In the genomic region with DNA sequence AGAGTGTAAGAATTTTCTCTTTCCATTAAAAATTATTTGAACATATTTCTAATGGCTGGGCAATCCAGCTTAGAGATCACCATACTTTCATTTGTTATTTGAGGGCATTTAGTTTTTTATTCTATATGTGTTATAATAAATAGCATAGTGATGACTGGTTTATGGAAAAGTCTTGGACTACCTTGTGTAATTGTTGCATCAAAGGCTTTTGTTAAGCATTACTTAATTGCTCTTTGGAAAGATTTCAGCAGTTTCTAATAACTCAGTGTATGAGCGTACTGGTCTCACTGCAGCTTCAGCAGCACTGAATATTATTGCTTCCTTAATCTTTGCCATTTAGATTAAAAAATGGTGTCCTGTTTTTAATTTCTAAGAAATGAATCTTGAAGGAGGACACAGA, we compare ENCODE assay signal across 19 cellular contexts. TPM values are rescaled to one million over a fixed set of nuclear protein-coding genes. Genes with fewer than 3 reads are reported as not detected.
A peak's percentile ranks its signal among the peaks of the same experiment; 100 is the strongest.
DNase-seq lines count a peak whose midpoint lies in the region; ATAC-seq and TF ChIP-seq lines count a peak whose summit lies in the region.
"Had no signal": no experiment of that assay in that cellular context is flagged by ENCODE, and none has a peak within 500 bp of the region (broad histone marks: within the 10 kb centered on the region; RNA-seq: fewer than 3 reads in every experiment).

No MANE protein-coding gene starts in this region.

- DNase-seq in ELR (ENCODE audit: low read depth) (peak; percentile 53), NCI-H226 (peak; percentile 31), retinal pigment epithelial cell (ENCODE audit: low read depth) (peak; percentile 7)
- DNase-seq in activated CD4-positive, alpha-beta T cell treated with anti-CD3 and anti-CD28 coated beads, Interleukin-2, amount 50 U/mL, for 48 hours: no peak
- DNase-seq: CD8-positive, alpha-beta memory T cell; MG63; NCI-H1048; NCI-H1436 treated with DMSO at 0.1 percent for 48 hours; NCI-H2029; NCI-H446; NCI-H526 treated with DMSO at 0.1 percent for 48 hours; Peyer's patch; SW 1271 had no signal

- H3K4me3 ChIP-seq in retinal pigment epithelial cell (ENCODE audit: low read length): no peak overlapping the region
- H3K4me3 ChIP-seq: A549; BLaER1 treated with 17β-estradiol and CSF1 and Interleukin-3, amounts not matched to agents 10 nM and 100 nM; MG63; Peyer's patch had no signal

- ATAC-seq in esophagus mucosa: peak; percentile 46
- no peak for ATAC-seq in HG02870 (IDR thresholded peaks at IDR 0.05; ENCODE audit: unreplicated experiment)
- ATAC-seq in HG03521 (IDR thresholded peaks at IDR 0.05; ENCODE audit: unreplicated experiment): no peak
- ATAC-seq: A549, Right ventricle myocardium inferior had no signal

- no peak for TF ChIP-seq CTCF in retinal pigment epithelial cell (conservative IDR thresholded peaks at IDR 0.05; ENCODE audit: low read depth, low read length)

RNA-seq across cellular contexts. Expression of a gene that starts 22.8 kb away (rescaled TPM):
- total RNA-seq in esophagus mucosa: 51.2 TPM

RNA-seq across cellular contexts. Expression of a gene that starts 44.6 kb away (rescaled TPM):
- 4.8 TPM for total RNA-seq in esophagus mucosa

RNA-seq across cellular contexts. Expression of a gene that starts 45.0 kb away (rescaled TPM):
- 29.0 TPM for total RNA-seq in esophagus mucosa

RNA-seq across cellular contexts. Expression of a gene that starts 46.0 kb away (rescaled TPM):
- total RNA-seq in esophagus mucosa: 60.7 TPM

Comparison
In these comparisons a context has a peak if more than half of its experiments do, and no peak if none do; other contexts are left out.
1. DNase-seq: peak in ELR (single experiment), NCI-H226 (single experiment) and retinal pigment epithelial cell (single experiment); none in activated CD4-positive, alpha-beta T cell treated with anti-CD3 and anti-CD28 coated beads, Interleukin-2, amount 50 U/mL, for 48 hours (0 of 2).